ENCODE assay signal across 10 cellular contexts in genomic region chr21:41752231-41752681, GRCh38. TPM values are rescaled to one million over a fixed set of nuclear protein-coding genes. Genes with fewer than 3 reads are reported as not detected.
DNase-seq lines count a peak whose midpoint lies in the region; ATAC-seq and TF ChIP-seq lines count a peak whose summit lies in the region.
"Had no signal": no experiment of that assay in that cellular context is flagged by ENCODE, and none has a peak within 500 bp of the region (broad histone marks: within the 10 kb centered on the region; RNA-seq: fewer than 3 reads in every experiment).

No MANE protein-coding gene starts in this region.

- no peak for TF ChIP-seq POLR2A in breast epithelium (IDR thresholded peaks at IDR 0.05)

- no peak overlapping the region for H3K9ac ChIP-seq in mesenchymal stem cell (ENCODE audit: low read length)

- no peaks in the 10 kb centered on the region for H3K27me3 ChIP-seq in breast epithelium
- peaks cover 0 to 21% of the 10 kb centered on the region in 2 experiments for H3K27me3 ChIP-seq in mesenchymal stem cell (ENCODE audit: control insufficient read depth in 1 of 2, insufficient read depth in 1 of 2, low read length in 2 of 2)

- no peaks in the 10 kb centered on the region for H3K36me3 ChIP-seq in breast epithelium
- H3K36me3 ChIP-seq in mesenchymal stem cell (ENCODE audit: control insufficient read depth in 1 of 2, insufficient read depth in 2 of 2, low read depth in 1 of 2, low read length in 2 of 2) = peaks cover 0 to 47% of the 10 kb centered on the region in 2 experiments

- H2BK120ac ChIP-seq in mesenchymal stem cell (ENCODE audit: low read depth, low read length) = no peak overlapping the region

- no peak overlapping the region for H3K4me2 ChIP-seq in mesenchymal stem cell (ENCODE audit: low read length, poor library complexity, severe bottlenecking)

- H3K4me1 ChIP-seq in breast epithelium (peaks cover 0 to 13% of the 10 kb centered on the region in 2 donors), mesenchymal stem cell (ENCODE audit: control insufficient read depth, insufficient read depth, low read depth, low read length) (peaks cover 38% of the 10 kb centered on the region)

- H2AK5ac ChIP-seq in mesenchymal stem cell (ENCODE audit: low read length, severe bottlenecking) = no peak overlapping the region

- no peak overlapping the region for H4K91ac ChIP-seq in mesenchymal stem cell (ENCODE audit: low read length)

- peak; percentile 91 for DNase-seq in AG20443 (ENCODE audit: low spot score)
- DNase-seq in LHCN-M2 (ENCODE audit: low read depth) = peak; percentile 67
- no peak for DNase-seq in breast epithelium (ENCODE audit: low spot score in 2 of 2)
- peak; percentile 27 for DNase-seq in mesenchymal stem cell
- no peak for DNase-seq in SKM-1 (lab: John Stamatoyannopoulos, UW; ENCODE audit: unreplicated experiment)
- DNase-seq: NCI-H1092, SHP77 treated with DMSO at 0.1 percent for 48 hours had no signal

- H3K9me3 ChIP-seq in breast epithelium (no peaks in the 10 kb centered on the region), mesenchymal stem cell (ENCODE audit: control insufficient read depth, low read length) (no peaks in the 10 kb centered on the region)

- no peak overlapping the region for H3K23ac ChIP-seq in mesenchymal stem cell (ENCODE audit: low read length in 2 of 2)

- no peak overlapping the region for H4K8ac ChIP-seq in mesenchymal stem cell (ENCODE audit: low read length)

- H3K27ac ChIP-seq in breast epithelium (peak overlapping the region; percentile 62 to 70), mesenchymal stem cell (ENCODE audit: low read length, poor library complexity, severe bottlenecking) (peak overlapping the region; percentile 7)

- H3K4ac ChIP-seq in mesenchymal stem cell (ENCODE audit: low read depth in 1 of 2, low read length in 2 of 2) = no peak overlapping the region

- H2AFZ ChIP-seq in mesenchymal stem cell (ENCODE audit: low read depth, low read length) = no peak overlapping the region

- H2BK15ac ChIP-seq in mesenchymal stem cell (ENCODE audit: low read depth, poor library complexity, severe bottlenecking) = no peak overlapping the region

- no peak overlapping the region for H3K14ac ChIP-seq in mesenchymal stem cell (ENCODE audit: low read length in 2 of 2)

- 45% methylated on average over 13 of the region's 13 CpGs for WGBS in mesenchymal stem cell

- intact Hi-C loops in breast epithelium (cut with DNase I; ENCODE audit: low total_unique reads) = no loop called here

- no peak for ATAC-seq in GM21390 (IDR thresholded peaks at IDR 0.05; ENCODE audit: unreplicated experiment)
- no peak for ATAC-seq in GM18498 (IDR thresholded peaks at IDR 0.05; ENCODE audit: unreplicated experiment)
- ATAC-seq in HG03095 (IDR thresholded peaks at IDR 0.05; ENCODE audit: unreplicated experiment) = no peak

- H2BK12ac ChIP-seq in mesenchymal stem cell (ENCODE audit: low read length in 2 of 2) = no peak overlapping the region

- H3K18ac ChIP-seq in mesenchymal stem cell (ENCODE audit: low read depth in 1 of 2, low read length in 2 of 2) = no peak overlapping the region

- TF ChIP-seq CTCF in breast epithelium (IDR thresholded peaks at IDR 0.05) = no peak

- no peak overlapping the region for H3K4me3 ChIP-seq in breast epithelium
- H3K4me3 ChIP-seq in mesenchymal stem cell (ENCODE audit: insufficient read depth in 1 of 2, low read depth in 1 of 2, low read length in 2 of 2) = no peak overlapping the region

- H3K79me1 ChIP-seq in mesenchymal stem cell (replicated peaks; ENCODE audit: low read length, poor library complexity, severe bottlenecking) = peaks cover 25% of the 10 kb centered on the region

- H2BK5ac ChIP-seq in mesenchymal stem cell (ENCODE audit: low read depth, low read length, poor library complexity, severe bottlenecking) = no peak overlapping the region

RNA-seq across cellular contexts. Expression of gene RIPK4, which starts 14.6 kb away (rescaled TPM):
- total RNA-seq in LHCN-M2 (2014; rRNA removed) (not detected in 2 replicates), breast epithelium (10 to 100 TPM in 2 of 3 donors, not detected in 1; 15.7 to 30.3 TPM)
- not detected for polyA plus RNA-seq in LHCN-M2 (2012)
- not detected for polyA plus RNA-seq in mesenchymal stem cell (2013, experiment 1 of 2)
- polyA plus RNA-seq in mesenchymal stem cell (2013, experiment 2 of 2) = not detected

Comparison
In these comparisons a context has a peak if more than half of its experiments do, and no peak if none do; other contexts are left out.
1. DNase-seq: peak in AG20443 (single experiment), LHCN-M2 (single experiment) and mesenchymal stem cell (single experiment); none in breast epithelium (0 of 2) and SKM-1 (single experiment).